ENCODE assay signal across 11 cellular contexts in genomic region chr20:17943343-17943742, GRCh38. TPM values are rescaled to one million over a fixed set of nuclear protein-coding genes. Genes with fewer than 3 reads are reported as not detected.
DNase-seq lines count a peak whose midpoint lies in the region; ATAC-seq and TF ChIP-seq lines count a peak whose summit lies in the region.
"Had no signal": no experiment of that assay in that cellular context is flagged by ENCODE, and none has a peak within 500 bp of the region (broad histone marks: within the 10 kb centered on the region; RNA-seq: fewer than 3 reads in every experiment).

No MANE protein-coding gene starts in this region.

- no peaks in the 10 kb centered on the region for H3K9me3 ChIP-seq in HAP-1

- no peaks in the 10 kb centered on the region for H3K9me3 Mint-ChIP-seq in activated CD4-positive, alpha-beta memory T cell treated with anti-CD3 and anti-CD28 coated beads for 36 hours
- H3K9me3 Mint-ChIP-seq in activated CD4-positive, alpha-beta memory T cell treated with anti-CD3 and anti-CD28 coated beads, Interleukin-2, amount 10 ng/mL, durations not matched to agents 7 days and 5 days = no peaks in the 10 kb centered on the region
- H3K9me3 Mint-ChIP-seq in HFFc6 (no peaks in the 10 kb centered on the region), naive B cell (no peaks in the 10 kb centered on the region)

- in situ Hi-C loops in HAP-1 (cut with MboI; ENCODE audit: low sequenced_read_pairs) = loop anchor here (25.0 kb wide), 1 partner anchor 431 kb away; no protein-coding TSS in a partner anchor

- H3K27ac Mint-ChIP-seq in activated CD4-positive, alpha-beta memory T cell treated with anti-CD3 and anti-CD28 coated beads for 36 hours = peak overlapping the region; percentile 60
- H3K27ac Mint-ChIP-seq in activated CD4-positive, alpha-beta memory T cell treated with anti-CD3 and anti-CD28 coated beads, Interleukin-2, amount 10 ng/mL, durations not matched to agents 7 days and 5 days = no peak overlapping the region
- H3K27ac Mint-ChIP-seq in HFFc6 (peak overlapping the region; percentile 24; the same call in 1 of the 2 replicates), naive B cell (peak overlapping the region in 4 of 6 donors; percentile 16 to 85 (median 55))

- H3K36me3 ChIP-seq in HAP-1 (replicated peaks) = peaks cover 77% of the 10 kb centered on the region

- no peak overlapping the region for H3K4me3 Mint-ChIP-seq in activated CD4-positive, alpha-beta memory T cell treated with anti-CD3 and anti-CD28 coated beads for 36 hours
- no peak overlapping the region for H3K4me3 Mint-ChIP-seq in activated CD4-positive, alpha-beta memory T cell treated with anti-CD3 and anti-CD28 coated beads, Interleukin-2, amount 10 ng/mL, durations not matched to agents 7 days and 5 days
- H3K4me3 Mint-ChIP-seq in HFFc6 (no peak overlapping the region), naive B cell (peak overlapping the region in 4 of 8 donors; percentile 23 to 55 (median 24))

- DNase-seq in activated CD4-positive, alpha-beta memory T cell treated with anti-CD3 and anti-CD28 coated beads for 36 hours = no peak
- DNase-seq in activated CD4-positive, alpha-beta memory T cell treated with anti-CD3 and anti-CD28 coated beads, Interleukin-2, amount 10 ng/mL, durations not matched to agents 7 days and 5 days = no peak
- no peak for DNase-seq in HFFc6
- peak; percentile 37 for DNase-seq in naive B cell
- DNase-seq in left ventricle myocardium superior = no peak
- no peak for DNase-seq in HAP-1 (ENCODE audit: low spot score in 2 of 2)
- DNase-seq in HuH-7.5 (ENCODE audit: low spot score) = no peak
- DNase-seq: amniotic stem cell, WERI-Rb-1 had no signal

- no peaks in the 10 kb centered on the region for H3K27me3 ChIP-seq in HAP-1 (ENCODE audit: low read depth)

- no peaks in the 10 kb centered on the region for H3K27me3 Mint-ChIP-seq in activated CD4-positive, alpha-beta memory T cell treated with anti-CD3 and anti-CD28 coated beads for 36 hours
- H3K27me3 Mint-ChIP-seq in activated CD4-positive, alpha-beta memory T cell treated with anti-CD3 and anti-CD28 coated beads, Interleukin-2, amount 10 ng/mL, durations not matched to agents 7 days and 5 days = no peaks in the 10 kb centered on the region
- H3K27me3 Mint-ChIP-seq in HFFc6 (ENCODE audit: insufficient read depth) (no peaks in the 10 kb centered on the region; the same call in 1 of the 2 replicates), naive B cell (no peaks in the 10 kb centered on the region)

- ATAC-seq in HG03460 (IDR thresholded peaks at IDR 0.05; ENCODE audit: unreplicated experiment) (peak; percentile 73), naive B cell (ENCODE audit: low read depth in 2 of 2) (peak; percentile 66 to 67), left ventricle myocardium superior (no peak)
- ATAC-seq: K562 had no signal

- CTCF ChIA-PET in activated CD4-positive, alpha-beta memory T cell treated with anti-CD3 and anti-CD28 coated beads for 36 hours (lab: Charles Lee) = interaction anchor here (2.2 kb wide), 1 partner anchor 438 kb away, joined by 6 read pairs; no protein-coding TSS in a partner anchor
- CTCF ChIA-PET in activated CD4-positive, alpha-beta memory T cell treated with anti-CD3 and anti-CD28 coated beads, Interleukin-2, amount 10 ng/mL, durations not matched to agents 7 days and 5 days (lab: Charles Lee) = no interaction called here

- intact Hi-C loops in activated CD4-positive, alpha-beta memory T cell treated with anti-CD3 and anti-CD28 coated beads for 36 hours (cut with micrococcal nuclease) = no loop called here
- intact Hi-C loops in left ventricle myocardium superior (cut with micrococcal nuclease) = no loop called here

- H3K4me1 Mint-ChIP-seq in activated CD4-positive, alpha-beta memory T cell treated with anti-CD3 and anti-CD28 coated beads for 36 hours (ENCODE audit: low read depth) = peaks cover 23% of the 10 kb centered on the region
- peaks cover 33% of the 10 kb centered on the region for H3K4me1 Mint-ChIP-seq in activated CD4-positive, alpha-beta memory T cell treated with anti-CD3 and anti-CD28 coated beads, Interleukin-2, amount 10 ng/mL, durations not matched to agents 7 days and 5 days
- H3K4me1 Mint-ChIP-seq in HFFc6 (ENCODE audit: low read depth) (peaks cover 18% of the 10 kb centered on the region; the same call in 1 of the 2 replicates), naive B cell (peaks cover 34 to 52% (median 38%) of the 10 kb centered on the region in 3 donors)

- POLR2A ChIA-PET in activated CD4-positive, alpha-beta memory T cell treated with anti-CD3 and anti-CD28 coated beads for 36 hours (lab: Charles Lee) = no interaction called here
- POLR2A ChIA-PET in activated CD4-positive, alpha-beta memory T cell treated with anti-CD3 and anti-CD28 coated beads, Interleukin-2, amount 10 ng/mL, durations not matched to agents 7 days and 5 days (lab: Charles Lee) = interaction anchor here (1.0 to 2.0 kb wide), 2 partner anchors 11 to 15 kb away, joined by 3 to 6 read pairs; no protein-coding TSS in a partner anchor

- no peak for TF ChIP-seq CTCF in HFFc6 (IDR thresholded peaks at IDR 0.05)

- no peaks in the 10 kb centered on the region for H3K4me1 ChIP-seq in HAP-1

- no peak overlapping the region for H3K4me3 ChIP-seq in HAP-1
- H3K4me3 ChIP-seq: K562 had no signal

- H3K36me3 Mint-ChIP-seq in activated CD4-positive, alpha-beta memory T cell treated with anti-CD3 and anti-CD28 coated beads for 36 hours = peaks cover 67% of the 10 kb centered on the region
- peaks cover 84% of the 10 kb centered on the region for H3K36me3 Mint-ChIP-seq in activated CD4-positive, alpha-beta memory T cell treated with anti-CD3 and anti-CD28 coated beads, Interleukin-2, amount 10 ng/mL, durations not matched to agents 7 days and 5 days (ENCODE audit: low read depth)
- H3K36me3 Mint-ChIP-seq in HFFc6 (ENCODE audit: low read depth) = peaks cover 64% of the 10 kb centered on the region
- peaks cover 21% of the 10 kb centered on the region in 2 donors for H3K36me3 Mint-ChIP-seq in naive B cell

RNA-seq across cellular contexts. Expression of gene SNX5, which starts 25.3 kb away (rescaled TPM):
- 100 to 1,000 TPM; 234 to 256 TPM for total RNA-seq in activated CD4-positive, alpha-beta memory T cell treated with anti-CD3 and anti-CD28 coated beads for 36 hours
- 100 to 1,000 TPM; 236 to 250 TPM for total RNA-seq in activated CD4-positive, alpha-beta memory T cell treated with anti-CD3 and anti-CD28 coated beads, Interleukin-2, amount 10 ng/mL, durations not matched to agents 7 days and 5 days
- total RNA-seq in HFFc6 (2021; fragmentation: NEBNext Ultra II Directional; extraction: Animal tissue kit (Norgen Biotek cat#: 25700)) = 10 to 100 TPM; 69.6 to 97.5 (median 81.8) TPM
- 100 to 1,000 TPM; 102 to 151 (median 122) TPM for polyA plus RNA-seq in naive B cell (ENCODE audit: low read depth in 6 of 6)
- 40.4 TPM for total RNA-seq in left ventricle myocardium superior

RNA-seq across cellular contexts. Expression of gene MGME1, which starts 25.5 kb away (rescaled TPM):
- 10 to 100 TPM; 31.0 to 34.7 TPM for total RNA-seq in activated CD4-positive, alpha-beta memory T cell treated with anti-CD3 and anti-CD28 coated beads for 36 hours
- 10 to 100 TPM; 53.9 to 56.7 TPM for total RNA-seq in activated CD4-positive, alpha-beta memory T cell treated with anti-CD3 and anti-CD28 coated beads, Interleukin-2, amount 10 ng/mL, durations not matched to agents 7 days and 5 days
- 10 to 100 TPM; 12.7 to 19.2 (median 17.9) TPM for total RNA-seq in HFFc6 (2021; fragmentation: NEBNext Ultra II Directional; extraction: Animal tissue kit (Norgen Biotek cat#: 25700))
- polyA plus RNA-seq in naive B cell (ENCODE audit: low read depth in 6 of 6) = 10 to 100 TPM; 16.3 to 99.1 (median 43.2) TPM
- 13.9 TPM for total RNA-seq in left ventricle myocardium superior
